ENCODE assay signal across 11 cellular contexts in genomic region chr12:51905507-51906438, GRCh38. TPM values are rescaled to one million over a fixed set of nuclear protein-coding genes. Genes with fewer than 3 reads are reported as not detected.
DNase-seq lines count a peak whose midpoint lies in the region; ATAC-seq and TF ChIP-seq lines count a peak whose summit lies in the region.
"Had no signal": no experiment of that assay in that cellular context is flagged by ENCODE, and none has a peak within 500 bp of the region (broad histone marks: within the 10 kb centered on the region; RNA-seq: fewer than 3 reads in every experiment).

No MANE protein-coding gene starts in this region.

- no peak for ATAC-seq in GM21526 (IDR thresholded peaks at IDR 0.05; ENCODE audit: low FRiP score, unreplicated experiment)

- H3K18ac ChIP-seq in mesenchymal stem cell (ENCODE audit: low read depth in 1 of 2, low read length in 2 of 2): peak overlapping the region; percentile 93 to 97

- H3K36me3 ChIP-seq in duodenal mucosa (ENCODE audit: control insufficient read depth in 1 of 2, insufficient read depth in 2 of 2, low read length in 2 of 2) (no peaks in the 10 kb centered on the region), mesenchymal stem cell (ENCODE audit: control insufficient read depth in 1 of 2, insufficient read depth in 2 of 2, low read depth in 1 of 2, low read length in 2 of 2) (peaks cover 0 to 9% of the 10 kb centered on the region in 2 experiments), tibial nerve (no peaks in the 10 kb centered on the region)
- H3K36me3 ChIP-seq: neutrophil had no signal

- H4K8ac ChIP-seq in mesenchymal stem cell (ENCODE audit: low read length): peak overlapping the region; percentile 98

- H3K27ac ChIP-seq in duodenal mucosa (ENCODE audit: low read depth, low read length) (peak overlapping the region; percentile 74), mesenchymal stem cell (ENCODE audit: low read length, poor library complexity, severe bottlenecking) (no peak overlapping the region), tibial nerve (peak overlapping the region; percentile 79 to 93 (median 89))
- H3K27ac ChIP-seq: 22Rv1, neutrophil had no signal

- peak overlapping the region in 1 of 2 experiments; percentile 56 for H3K14ac ChIP-seq in mesenchymal stem cell (ENCODE audit: low read length in 2 of 2)

- peak overlapping the region in 1 of 2 experiments; percentile 34 for H3K23ac ChIP-seq in mesenchymal stem cell (ENCODE audit: low read length in 2 of 2)

- H3K79me1 ChIP-seq in mesenchymal stem cell (replicated peaks; ENCODE audit: low read length, poor library complexity, severe bottlenecking): no peaks in the 10 kb centered on the region

- peak overlapping the region; percentile 98 to 99 for H2BK12ac ChIP-seq in mesenchymal stem cell (ENCODE audit: low read length in 2 of 2)

- no peak overlapping the region for H2AFZ ChIP-seq in mesenchymal stem cell (ENCODE audit: low read depth, low read length)

- no peaks in the 10 kb centered on the region for H3K27me3 ChIP-seq in duodenal mucosa (ENCODE audit: control insufficient read depth in 1 of 2, insufficient read depth in 2 of 2, low read length in 2 of 2)
- peaks cover 0 to 4% of the 10 kb centered on the region in 2 experiments for H3K27me3 ChIP-seq in mesenchymal stem cell (ENCODE audit: control insufficient read depth in 1 of 2, insufficient read depth in 1 of 2, low read length in 2 of 2)
- H3K27me3 ChIP-seq in tibial nerve: peaks cover 0 to 15% of the 10 kb centered on the region in 2 donors

- H3K4me2 ChIP-seq in mesenchymal stem cell (ENCODE audit: low read length, poor library complexity, severe bottlenecking): no peak overlapping the region

- peak overlapping the region; percentile 99 for H4K91ac ChIP-seq in mesenchymal stem cell (ENCODE audit: low read length)

- H3K9me3 ChIP-seq in duodenal mucosa (ENCODE audit: control insufficient read depth in 1 of 2, low read length in 2 of 2) (no peaks in the 10 kb centered on the region), mesenchymal stem cell (ENCODE audit: control insufficient read depth, low read length) (no peaks in the 10 kb centered on the region), tibial nerve (no peaks in the 10 kb centered on the region)
- H3K9me3 ChIP-seq: neutrophil had no signal

- H3K4ac ChIP-seq in mesenchymal stem cell (ENCODE audit: low read depth in 1 of 2, low read length in 2 of 2): peak overlapping the region; percentile 86 to 90

- no peak overlapping the region for H2BK5ac ChIP-seq in mesenchymal stem cell (ENCODE audit: low read depth, low read length, poor library complexity, severe bottlenecking)

- DNase-seq in DMS 273 (lab: John Stamatoyannopoulos, UW; ENCODE audit: unreplicated experiment): peak; percentile 46
- no peak for DNase-seq in DMS 273 treated with DMSO at 0.1 percent for 48 hours (lab: John Stamatoyannopoulos, UW)
- DNase-seq in mesenchymal stem cell: peak; percentile 91
- DNase-seq in tibial nerve (ENCODE audit: low spot score in 2 of 2): peak; percentile 77 to 87
- DNase-seq in stimulated activated CD4-positive, alpha-beta T cell treated with anti-CD3 and anti-CD28 coated beads, Interleukin-4, amount 100 ng/mL, for 24 hours: no peak
- DNase-seq in activated naive CD4-positive, alpha-beta T cell (lab: John Stamatoyannopoulos, UW): no peak
- DNase-seq: stimulated activated naive CD4-positive, alpha-beta T cell had no signal

- H2BK15ac ChIP-seq in mesenchymal stem cell (ENCODE audit: low read depth, poor library complexity, severe bottlenecking): peak overlapping the region; percentile 96

- TF ChIP-seq EP300 in tibial nerve (IDR thresholded peaks at IDR 0.05): no peak

- H2BK120ac ChIP-seq in mesenchymal stem cell (ENCODE audit: low read depth, low read length): peak overlapping the region; percentile 95

- H3K4me3 ChIP-seq in duodenal mucosa (ENCODE audit: low read depth in 1 of 2, low read length in 2 of 2) (no peak overlapping the region), mesenchymal stem cell (ENCODE audit: insufficient read depth in 1 of 2, low read depth in 1 of 2, low read length in 2 of 2) (peak overlapping the region in 1 of 2 experiments; percentile 95), tibial nerve (no peak overlapping the region)

- H3K4me1 ChIP-seq in duodenal mucosa (ENCODE audit: control insufficient read depth in 1 of 2, insufficient read depth in 2 of 2, low read length in 2 of 2) (peaks cover 18 to 24% of the 10 kb centered on the region in 2 donors), mesenchymal stem cell (ENCODE audit: control insufficient read depth, insufficient read depth, low read depth, low read length) (peaks cover 5% of the 10 kb centered on the region), tibial nerve (peaks cover 0 to 66% (median 19%) of the 10 kb centered on the region in 4 donors)

- no peak overlapping the region for H2AK5ac ChIP-seq in mesenchymal stem cell (ENCODE audit: low read length, severe bottlenecking)

- H3K9ac ChIP-seq in duodenal mucosa (ENCODE audit: low read depth in 1 of 2, low read length in 2 of 2): no peak overlapping the region
- H3K9ac ChIP-seq in mesenchymal stem cell (ENCODE audit: low read length): peak overlapping the region; percentile 95

- WGBS in mesenchymal stem cell: 39% methylated on average over 17 of the region's 17 CpGs
- WGBS in tibial nerve, 2 donors: 52 to 57% methylated on average over 17 of the region's 17 CpGs

- peak in 1 of 2 donors; percentile 20 for TF ChIP-seq POLR2A in tibial nerve (IDR thresholded peaks at IDR 0.05)

- TF ChIP-seq CTCF in tibial nerve (IDR thresholded peaks at IDR 0.05): no peak

RNA-seq across cellular contexts. Expression of gene ACVRL1, which starts 1.5 kb away (rescaled TPM):
- 158 TPM for polyA plus RNA-seq in mesenchymal stem cell (2013, experiment 1 of 2)
- 162 TPM for polyA plus RNA-seq in mesenchymal stem cell (2013, experiment 2 of 2)
- 100 to 1,000 TPM in 1 of 4 donors, 10 to 100 TPM in 3; 68.4 to 318 (median 80.7) TPM for total RNA-seq in tibial nerve

RNA-seq across cellular contexts. Expression of gene ANKRD33, which starts 17.9 kb away (rescaled TPM):
- 3.7 TPM for polyA plus RNA-seq in mesenchymal stem cell (2013, experiment 1 of 2)
- polyA plus RNA-seq in mesenchymal stem cell (2013, experiment 2 of 2): 3.2 TPM
- under 1 TPM in 2 of 4 donors, not detected in 2; 0.60 to 0.66 TPM for total RNA-seq in tibial nerve

RNA-seq across cellular contexts. Expression of gene ACVR1B, which starts 45.7 kb away (rescaled TPM):
- polyA plus RNA-seq in mesenchymal stem cell (2013, experiment 1 of 2): 13.6 TPM
- polyA plus RNA-seq in mesenchymal stem cell (2013, experiment 2 of 2): 13.2 TPM
- total RNA-seq in tibial nerve: 10 to 100 TPM; 11.6 to 19.8 (median 17.1) TPM

RNA-seq across cellular contexts. Expression of gene FIGNL2, which starts 57.3 kb away (rescaled TPM):
- 0.62 TPM for polyA plus RNA-seq in mesenchymal stem cell (2013, experiment 1 of 2)
- 0.71 TPM for polyA plus RNA-seq in mesenchymal stem cell (2013, experiment 2 of 2)
- total RNA-seq in tibial nerve: 1 to 10 TPM; 1.1 to 2.1 (median 1.3) TPM

Comparison
In these comparisons a context has a peak if more than half of its experiments do, and no peak if none do; other contexts are left out.
1. DNase-seq: peak in DMS 273 (single experiment), mesenchymal stem cell (single experiment) and tibial nerve (2 of 2); none in DMS 273 treated with DMSO at 0.1 percent for 48 hours (single experiment), stimulated activated CD4-positive, alpha-beta T cell treated with anti-CD3 and anti-CD28 coated beads, Interleukin-4, amount 100 ng/mL, for 24 hours (single experiment) and activated naive CD4-positive, alpha-beta T cell (0 of 4).